ENCODE assay signal across 18 cellular contexts in the genomic region with DNA sequence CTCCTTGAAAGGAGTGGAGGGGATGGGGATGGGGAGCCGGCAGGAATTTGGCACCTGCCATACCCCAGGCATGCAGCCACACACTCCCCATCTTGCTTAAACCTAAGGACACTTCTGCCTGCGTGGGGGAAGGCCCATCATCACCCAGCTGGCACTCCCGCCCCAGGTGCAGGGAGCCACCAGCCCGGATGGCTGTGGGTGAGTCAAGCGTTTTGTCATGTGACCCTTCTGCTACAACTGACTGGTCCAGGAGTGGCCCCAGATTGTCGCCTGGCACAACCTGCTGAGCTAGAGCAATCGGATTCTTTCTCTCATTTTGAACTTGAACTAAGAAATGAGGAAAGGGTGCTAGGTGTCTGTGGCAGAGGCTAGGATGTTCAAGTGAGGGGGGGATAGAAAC.
DNase-seq lines count a peak whose midpoint lies in the region; ATAC-seq, FAIRE-seq and TF ChIP-seq lines count a peak whose summit lies in the region.
"Had no signal": no experiment of that assay in that cellular context is flagged by ENCODE, and none has a peak within 500 bp of the region (broad histone marks: within the 10 kb centered on the region; RNA-seq: fewer than 3 reads in every experiment).

No MANE protein-coding gene starts in this region.

- TF ChIP-seq CTCF in H1 (IDR thresholded peaks at IDR 0.05; ENCODE audit: control extremely low read depth in 1 of 3, insufficient read depth in 1 of 3, low read depth in 1 of 3, low read length in 3 of 3) = no peak

- H3K9me3 ChIP-seq in H1 (ENCODE audit: insufficient read depth in 2 of 2, low read depth in 1 of 2, low read length in 1 of 2) = no peaks in the 10 kb centered on the region

- H2BK120ac ChIP-seq in H1 (replicated peaks; ENCODE audit: low read depth, low read length) = no peak overlapping the region

- H3K4me1 ChIP-seq in H1 (replicated peaks in 1 of 4; ENCODE audit: control insufficient read depth in 3 of 4, insufficient read depth in 4 of 4, low read length in 3 of 4) = peaks cover 0 to 5% (median 0%) of the 10 kb centered on the region in 4 experiments; a peak in 2 of 7 replicates

- H2BK20ac ChIP-seq in H1 (ENCODE audit: low read length) = no peak overlapping the region

- H3K36me3 ChIP-seq in H1 (ENCODE audit: control insufficient read depth in 2 of 4, insufficient read depth in 4 of 4, low read length in 3 of 4) = no peaks in the 10 kb centered on the region

- WGBS in H1 (ENCODE audit: extremely low coverage in 1 of 2, insufficient coverage in 1 of 2, insufficient read length in 1 of 2, insufficient replicate concordance in 2 of 2, low coverage in 1 of 2, low lambda C conversion rate in 2 of 2, missing lambda C conversion rate in 1 of 2), 2 experiments = 73% methylated on average over 7 of the region's 7 CpGs; no CpG with 5 or more reads in 1 of the 2 experiments

- no peak overlapping the region for H3K27ac ChIP-seq in H1 (ENCODE audit: low read depth, low read length)
- H3K27ac ChIP-seq: 22Rv1, C4-2B had no signal

- no peak for TF ChIP-seq POLR2A in H1 (IDR thresholded peaks at IDR 0.05; ENCODE audit: control extremely low read depth in 1 of 2, low read depth in 2 of 2, low read length in 2 of 2)

- no peak for ATAC-seq in HG03039 (IDR thresholded peaks at IDR 0.05; ENCODE audit: unreplicated experiment)
- ATAC-seq in sciatic nerve = no peak
- ATAC-seq: SK-N-SH treated with all-trans-retinoic acid at 6 μM for 48 hours had no signal

- H4K20me1 ChIP-seq in H1 (replicated peaks in 1 of 2; ENCODE audit: control insufficient read depth in 1 of 2, insufficient read depth in 2 of 2, low read length in 2 of 2) = no peaks in the 10 kb centered on the region

- H3K79me1 ChIP-seq in H1 (ENCODE audit: low read depth, low read length) = no peaks in the 10 kb centered on the region

- no peak for TF ChIP-seq EP300 in H1 (IDR thresholded peaks at IDR 0.05; ENCODE audit: borderline replicate concordance in 1 of 2, low read depth in 2 of 2, low read length in 2 of 2)

- POLR2A ChIA-PET in H1 (lab: Charles Lee; ENCODE audit: partially characterized antibody) = interaction anchor here (1.5 kb wide), 1 partner anchor 9 kb away, joined by 4 read pairs; no protein-coding TSS in a partner anchor

- no peak overlapping the region for H4K91ac ChIP-seq in H1 (replicated peaks; ENCODE audit: insufficient read length, low read length)

- H4K8ac ChIP-seq in H1 (ENCODE audit: extremely low read depth, insufficient read depth, low read length) = no peak overlapping the region

- intact Hi-C loops in sciatic nerve (cut with DNase I) = no loop called here

- no peak overlapping the region for H3K9ac ChIP-seq in H1 (replicated peaks in 1 of 4; ENCODE audit: extremely low read depth in 1 of 4, low read depth in 3 of 4, low read length in 3 of 4)

- H3K56ac ChIP-seq in H1 (replicated peaks; ENCODE audit: insufficient read length, low read depth, low read length) = no peak overlapping the region

- H2AFZ ChIP-seq in H1 (ENCODE audit: low read length) = no peak overlapping the region

- no peak overlapping the region for H3K4ac ChIP-seq in H1 (replicated peaks; ENCODE audit: insufficient read length, low read depth, low read length)

- no peak overlapping the region for H3K23ac ChIP-seq in H1 (ENCODE audit: insufficient read length)

- no peak overlapping the region for H3K4me3 ChIP-seq in H1 (ENCODE audit: extremely low read depth in 1 of 4, insufficient read depth in 2 of 4, low read depth in 3 of 4, low read length in 4 of 4)

- 0 out of 2 replicates have a peak overlapping the region, but pooled peaks have one; percentile 50 for H2BK12ac ChIP-seq in H1 (ENCODE audit: low read depth, low read length)

- H3K18ac ChIP-seq in H1 (ENCODE audit: extremely low read depth, low read length) = no peak overlapping the region

- no peak overlapping the region for H4K5ac ChIP-seq in H1 (ENCODE audit: insufficient read length, low read depth, low read length)

- H3K4me2 ChIP-seq in H1 (ENCODE audit: insufficient read depth in 1 of 2, low read depth in 2 of 2, low read length in 2 of 2) = no peak overlapping the region

- H3K27me3 ChIP-seq in H1 (replicated peaks in 1 of 4; ENCODE audit: control insufficient read depth in 3 of 4, extremely low read depth in 1 of 4, insufficient read depth in 3 of 4, low read length in 3 of 4) = no peaks in the 10 kb centered on the region

- peak; percentile 39 for DNase-seq in DMS 273 (lab: John Stamatoyannopoulos, UW; ENCODE audit: unreplicated experiment)
- no peak for DNase-seq in DMS 273 treated with DMSO at 0.1 percent for 48 hours (lab: John Stamatoyannopoulos, UW)
- peak; percentile 61 for DNase-seq in NAMALWA (ENCODE audit: low spot score)
- DNase-seq in H1 (ENCODE audit: low read depth in 1 of 2, low spot score in 2 of 2) = no peak
- DNase-seq in HTR-8/SVneo (ENCODE audit: insufficient read length, low spot score) = no peak
- no peak for DNase-seq in sciatic nerve (ENCODE audit: low spot score)
- no peak for DNase-seq in activated CD4-positive, alpha-beta T cell treated with anti-CD3 and anti-CD28 coated beads, Interleukin-2, amount 50 U/mL, for 4 hours
- DNase-seq: COR-L47; DMS53; HFFc6; NCI-H2081 treated with DMSO at 0.1 percent for 48 hours; NCI-H526; NK-92 treated with Interleukin-12 subunit alpha and Interleukin-12 subunit beta, amount 100 ng/mL, for 24 hours; Right ventricle myocardium superior had no signal

- no peak overlapping the region for H2BK5ac ChIP-seq in H1 (ENCODE audit: low read depth, low read length)

- FAIRE-seq in H1 (lab: Jason Lieb, UNC) (no peak), HTR-8/SVneo (lab: Jason Lieb, UNC) (no peak)

- TF ChIP-seq RAD21 in H1 (IDR thresholded peaks at IDR 0.05 in 1 of 2, conservative IDR thresholded peaks at IDR 0.05 in 1 of 2; ENCODE audit: low read depth in 2 of 2, low read length in 2 of 2) = no peak

- H3K79me2 ChIP-seq in H1 (ENCODE audit: control insufficient read depth in 1 of 2, insufficient read depth in 2 of 2, low read length in 2 of 2) = no peaks in the 10 kb centered on the region

- H3K14ac ChIP-seq in H1 (ENCODE audit: insufficient read length) = no peak overlapping the region

- H2AK5ac ChIP-seq in H1 (ENCODE audit: low read depth, low read length) = no peak overlapping the region

- H2BK15ac ChIP-seq in H1 (ENCODE audit: low read length) = peak overlapping the region; percentile 46; the same call in 1 of the 2 replicates

- CTCF ChIA-PET in H1 (lab: Charles Lee; ENCODE audit: partially characterized antibody) = no interaction called here

- H3K23me2 ChIP-seq in H1 (ENCODE audit: low read depth, low read length) = no peaks in the 10 kb centered on the region

TF ChIP-seq in H1, 55 proteins besides CTCF, POLR2A, EP300 and RAD21 (continues in another document):
- no peak for TF ChIP-seq ASH2L (IDR thresholded peaks at IDR 0.05; ENCODE audit: low read length)
- no peak for TF ChIP-seq TBP (IDR thresholded peaks at IDR 0.05; ENCODE audit: low read depth, low read length)
- no peak for TF ChIP-seq SIRT6 (IDR thresholded peaks at IDR 0.05; ENCODE audit: low read length)
- TF ChIP-seq RXRA (IDR thresholded peaks at IDR 0.05; ENCODE audit: insufficient read depth, low read depth, low read length) = no peak

Comparison
In these comparisons a context has a peak if more than half of its experiments do, and no peak if none do; other contexts are left out.
1. DNase-seq: peak in DMS 273 (single experiment) and NAMALWA (single experiment); none in DMS 273 treated with DMSO at 0.1 percent for 48 hours (single experiment), H1 (0 of 2), HTR-8/SVneo (single experiment), sciatic nerve (single experiment) and activated CD4-positive, alpha-beta T cell treated with anti-CD3 and anti-CD28 coated beads, Interleukin-2, amount 50 U/mL, for 4 hours (0 of 2).